8 cellular contexts compared by ENCODE assay signal in genomic region chr2:229921101-229921891, GRCh38. TPM values are rescaled to one million over a fixed set of nuclear protein-coding genes. Genes with fewer than 3 reads are reported as not detected.
DNase-seq lines count a peak whose midpoint lies in the region; ATAC-seq, FAIRE-seq and TF ChIP-seq lines count a peak whose summit lies in the region.

No MANE protein-coding gene starts in this region.

- no peaks in the 10 kb centered on the region for H3K27me3 ChIP-seq in endothelial cell of umbilical vein (ENCODE audit: control insufficient read depth in 2 of 2, insufficient read depth in 2 of 2, low read length in 2 of 2)
- no peaks in the 10 kb centered on the region for H3K27me3 ChIP-seq in mononuclear cell (ENCODE audit: insufficient read depth, low read length)

- BruUV-seq in endothelial cell of umbilical vein (replicated peaks; lab: Mats Ljungman, UMichigan), result no TSS peak

- FAIRE-seq in endothelial cell of umbilical vein (lab: Jason Lieb, UNC), result peak; percentile 18

- H3K4me1 ChIP-seq in endothelial cell of umbilical vein (ENCODE audit: control insufficient read depth, extremely low read depth, insufficient read depth, low read length) (peaks cover 12% of the 10 kb centered on the region), mononuclear cell (ENCODE audit: insufficient read depth, low read length) (peaks cover 39% of the 10 kb centered on the region)

- TF ChIP-seq POLR2A in endothelial cell of umbilical vein (IDR thresholded peaks at IDR 0.05; ENCODE audit: low read depth, low read length), result no peak

- peaks cover 2% of the 10 kb centered on the region in 2 experiments for H3K36me3 ChIP-seq in endothelial cell of umbilical vein (ENCODE audit: control insufficient read depth in 2 of 2, extremely low read depth in 1 of 2, insufficient read depth in 2 of 2, low read length in 2 of 2)

- ATAC-seq in GM18861 (IDR thresholded peaks at IDR 0.05; ENCODE audit: unreplicated experiment), result peak; percentile 17
- peak; percentile 14 for ATAC-seq in HG03103 (IDR thresholded peaks at IDR 0.05; ENCODE audit: low read depth, unreplicated experiment)

- H2AFZ ChIP-seq in endothelial cell of umbilical vein (ENCODE audit: low read depth, low read length), result peak overlapping the region; percentile 25

- H3K79me2 ChIP-seq in endothelial cell of umbilical vein (ENCODE audit: control insufficient read depth, insufficient read depth, low read length), result peaks cover 52% of the 10 kb centered on the region

- POLR2A ChIA-PET in endothelial cell of umbilical vein (lab: Charles Lee), result interaction anchor here (0.6 to 1.0 kb wide), 5 partner anchors 40 to 487 kb away, joined by 3 to 10 read pairs (median 4); no protein-coding TSS in a partner anchor

- DNase-seq in AG08395 (ENCODE audit: low spot score) (peak; percentile 68), NCI-H526 (lab: John Stamatoyannopoulos, UW) (peak; percentile 16 to 67), endothelial cell of umbilical vein (ENCODE audit: low read depth, low spot score) (peak; percentile 33)
- peak; percentile 79 for DNase-seq in activated CD8-positive, alpha-beta memory T cell treated with anti-CD3 and anti-CD28 coated beads, Interleukin-2, amount 50 U/mL, for 48 hours
- peak; percentile 30 to 60 for DNase-seq in stimulated activated CD8-positive, alpha-beta memory T cell treated with anti-CD3 and anti-CD28 coated beads, Interleukin-4, amount 100 ng/mL, for 4 hours (ENCODE audit: low read depth in 2 of 2, low spot score in 1 of 2)

- H4K20me1 ChIP-seq in endothelial cell of umbilical vein (replicated peaks; ENCODE audit: control insufficient read depth, extremely low read depth, insufficient read depth, low read length), result peaks cover 8% of the 10 kb centered on the region

- dilution Hi-C loops in endothelial cell of umbilical vein (cut with MboI; ENCODE audit: extremely low pct_ligation_motif_present, low sequenced_read_pairs), result no loop called here

- CTCF ChIA-PET in endothelial cell of umbilical vein (lab: Charles Lee), result interaction anchor here (0.6 to 4.2 kb wide), 5 partner anchors 59 to 1754 kb away, joined by 3 to 30 read pairs (median 3); no protein-coding TSS in a partner anchor

- H3K9ac ChIP-seq in endothelial cell of umbilical vein (replicated peaks; ENCODE audit: extremely low read depth, insufficient read depth, low read length), result peak overlapping the region; percentile 91

- peak overlapping the region; percentile 99 for H3K4me2 ChIP-seq in endothelial cell of umbilical vein (ENCODE audit: insufficient read depth, low read length)

- no peaks in the 10 kb centered on the region for H3K9me1 ChIP-seq in endothelial cell of umbilical vein (replicated peaks; ENCODE audit: control insufficient read depth, extremely low read depth, insufficient read depth, low read length)

- no peak for TF ChIP-seq CTCF in endothelial cell of umbilical vein (IDR thresholded peaks at IDR 0.05; ENCODE audit: extremely low read depth in 1 of 2, insufficient read depth in 1 of 2, low read depth in 1 of 2, low read length in 2 of 2)

- H3K27ac ChIP-seq in endothelial cell of umbilical vein (ENCODE audit: insufficient read depth, low read depth, low read length), result peak overlapping the region; percentile 91

- intact Hi-C loops in endothelial cell of umbilical vein (cut with micrococcal nuclease), result loop anchor here (5.0 kb wide), 1 partner anchor 406 kb away; the partner anchor contains the start of gene SP140L

- H3K4me3 ChIP-seq in endothelial cell of umbilical vein (replicated peaks in 1 of 3; ENCODE audit: insufficient read depth in 1 of 3, low read depth in 1 of 3, low read length in 3 of 3), result peak overlapping the region; percentile 62 to 98 (median 90)
- peak overlapping the region; percentile 98 for H3K4me3 ChIP-seq in mononuclear cell (ENCODE audit: low read length)

- H3K9me3 ChIP-seq in endothelial cell of umbilical vein (replicated peaks; ENCODE audit: control insufficient read depth, insufficient read depth, low read length) (no peaks in the 10 kb centered on the region), mononuclear cell (ENCODE audit: low read depth, low read length) (no peaks in the 10 kb centered on the region)

TF ChIP-seq in endothelial cell of umbilical vein, 7 proteins besides CTCF, POLR2A, EP300 and RAD21:
- no peak for TF ChIP-seq EZH2 (IDR thresholded peaks at IDR 0.05; ENCODE audit: borderline replicate concordance, low read depth, low read length, severe bottlenecking)
- no peak for TF ChIP-seq JUN (IDR thresholded peaks at IDR 0.05; ENCODE audit: borderline replicate concordance, insufficient read depth, insufficient read length, low read depth)
- TF ChIP-seq POLR2AphosphoS5 (IDR thresholded peaks at IDR 0.05; ENCODE audit: insufficient read depth, low read depth, low read length), result peak; percentile 51
- TF ChIP-seq MYC (IDR thresholded peaks at IDR 0.05; ENCODE audit: low read depth, low read length), result no peak
- TF ChIP-seq, protein P1, sequence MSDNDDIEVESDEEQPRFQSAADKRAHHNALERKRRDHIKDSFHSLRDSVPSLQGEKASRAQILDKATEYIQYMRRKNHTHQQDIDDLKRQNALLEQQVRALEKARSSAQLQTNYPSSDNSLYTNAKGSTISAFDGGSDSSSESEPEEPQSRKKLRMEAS (IDR thresholded peaks at IDR 0.05; ENCODE audit: insufficient read depth, insufficient read length), result no peak
- TF ChIP-seq FOS (IDR thresholded peaks at IDR 0.05; ENCODE audit: borderline replicate concordance, insufficient read depth, low read length), result no peak
- no peak for TF ChIP-seq GATA2 (IDR thresholded peaks at IDR 0.05; ENCODE audit: insufficient read depth, insufficient read length, low read depth, low read length)

RNA-seq across cellular contexts. Expression of gene TRIP12, which starts 0.5 kb away (rescaled TPM):
- 256 and 278 TPM in 2 replicates for total RNA-seq in endothelial cell of umbilical vein
- polyA plus RNA-seq in endothelial cell of umbilical vein, result 37.8 and 53.8 TPM in 2 replicates
- polyA plus RNA-seq in endothelial cell of umbilical vein (2011; cell fraction: cytosol; rRNA removed), result 45.7 and 48.6 TPM in 2 replicates
- polyA plus RNA-seq in endothelial cell of umbilical vein (2011; cell fraction: nucleus; rRNA removed), result 174 and 230 TPM in 2 replicates
- 167 and 175 TPM in 2 replicates for polyA plus RNA-seq in endothelial cell of umbilical vein (2012)
- polyA minus RNA-seq in endothelial cell of umbilical vein, result 400 and 426 TPM in 2 replicates
- 109 TPM for polyA minus RNA-seq in endothelial cell of umbilical vein (2011; cell fraction: cytosol; rRNA and poly(A)+ RNA removed)
- 362 and 539 TPM in 2 replicates for polyA minus RNA-seq in endothelial cell of umbilical vein (2011; cell fraction: nucleus; rRNA and poly(A)+ RNA removed)
- 224 TPM for total RNA-seq in mononuclear cell

RNA-seq across cellular contexts. Expression of gene FBXO36, which starts 1.0 kb away (rescaled TPM):
- total RNA-seq in endothelial cell of umbilical vein, result 0.53 and 1.1 TPM in 2 replicates
- 0.92 and 1.2 TPM in 2 replicates for polyA plus RNA-seq in endothelial cell of umbilical vein
- 1.4 and 1.5 TPM in 2 replicates for polyA plus RNA-seq in endothelial cell of umbilical vein (2011; cell fraction: cytosol; rRNA removed)
- 1.2 and 1.6 TPM in 2 replicates for polyA plus RNA-seq in endothelial cell of umbilical vein (2011; cell fraction: nucleus; rRNA removed)
- 0.99 and 2.6 TPM in 2 replicates for polyA plus RNA-seq in endothelial cell of umbilical vein (2012)
- 1.3 and 2.8 TPM in 2 replicates for polyA minus RNA-seq in endothelial cell of umbilical vein
- 0.41 TPM for polyA minus RNA-seq in endothelial cell of umbilical vein (2011; cell fraction: cytosol; rRNA and poly(A)+ RNA removed)
- polyA minus RNA-seq in endothelial cell of umbilical vein (2011; cell fraction: nucleus; rRNA and poly(A)+ RNA removed), result 0.87 and 1.4 TPM in 2 replicates
- total RNA-seq in mononuclear cell, result 1.0 TPM

Comparison
In these comparisons a context has a peak if more than half of its experiments do, and no peak if none do; other contexts are left out.
1. Peak in every context shown above with its lines: DNase-seq, ATAC-seq, H3K4me3 ChIP-seq and H3K27ac ChIP-seq.